In genomic region chr13:31945202-31945978, GRCh38 we compare ENCODE assay signal across 8 cellular contexts.
DNase-seq lines count a peak whose midpoint lies in the region; ATAC-seq and TF ChIP-seq lines count a peak whose summit lies in the region.

No MANE protein-coding gene starts in this region.

- no peaks in the 10 kb centered on the region for H3K36me3 Mint-ChIP-seq in WTC11

- no peaks in the 10 kb centered on the region for H3K27me3 Mint-ChIP-seq in WTC11 (ENCODE audit: low read depth)

- H3K27ac Mint-ChIP-seq in WTC11: peak overlapping the region; percentile 6; the same call in 1 of the 2 replicates

- H3K9me3 ChIP-seq in tibial artery: no peaks in the 10 kb centered on the region

- ATAC-seq in WTC11 (peak; percentile 96), HG02852 (IDR thresholded peaks at IDR 0.05; ENCODE audit: unreplicated experiment) (no peak), GM18870 (IDR thresholded peaks at IDR 0.05; ENCODE audit: unreplicated experiment) (no peak)

- H3K9me3 Mint-ChIP-seq in WTC11: no peaks in the 10 kb centered on the region

- H3K4me3 Mint-ChIP-seq in WTC11: peak overlapping the region; percentile 35

- no peak for TF ChIP-seq CTCF in WTC11 (IDR thresholded peaks at IDR 0.05)
- no peak for TF ChIP-seq CTCF in tibial artery (IDR thresholded peaks at IDR 0.05)

- DNase-seq in DMS153 treated with DMSO at 0.1 percent for 48 hours (lab: John Stamatoyannopoulos, UW; ENCODE audit: unreplicated experiment): peak; percentile 85
- DNase-seq in NCI-H1694 treated with DMSO at 0.1 percent for 48 hours (lab: John Stamatoyannopoulos, UW): peak; percentile 84
- DNase-seq in WTC11 (ENCODE audit: low spot score): no peak
- peak; percentile 55 for DNase-seq in iPS-NIHi11 (ENCODE audit: low spot score)
- DNase-seq in tibial artery: peak; percentile 78 to 85
- no peak for DNase-seq in NAMALWA (ENCODE audit: low spot score)

- H3K4me1 ChIP-seq in tibial artery: peaks cover 0 to 38% (median 11%) of the 10 kb centered on the region in 4 donors

- CTCF ChIA-PET in WTC11 (lab: Charles Lee): interaction anchor here (1.2 to 2.7 kb wide), 2 partner anchors 22 to 35 kb away, joined by 4 to 9 read pairs; no protein-coding TSS in a partner anchor

- intact Hi-C loops in tibial artery (cut with DNase I; ENCODE audit: low total_unique reads): no loop called here

- H3K27me3 ChIP-seq in tibial artery: no peaks in the 10 kb centered on the region

- H3K36me3 ChIP-seq in tibial artery: peaks cover 0 to 11% (median 0%) of the 10 kb centered on the region in 3 donors

- POLR2A ChIA-PET in WTC11 (lab: Charles Lee): interaction anchor here (1.0 kb wide), 1 partner anchor 19 kb away, joined by 3 read pairs; no protein-coding TSS in a partner anchor

- H3K27ac ChIP-seq in tibial artery: peak overlapping the region; percentile 34 to 43

- no peak overlapping the region for H3K4me3 ChIP-seq in tibial artery

- H3K4me1 Mint-ChIP-seq in WTC11: peaks cover 23% of the 10 kb centered on the region

TF ChIP-seq in WTC11, 78 proteins besides CTCF, POLR2A, EP300 and RAD21:
- TF ChIP-seq ZNF671 (CRISPR knock-in tag; IDR thresholded peaks at IDR 0.05) (no peak), FOXK1 (CRISPR knock-in tag; IDR thresholded peaks at IDR 0.05) (no peak), ZNF121 (CRISPR knock-in tag; IDR thresholded peaks at IDR 0.05) (no peak), ZNF423 (CRISPR knock-in tag; IDR thresholded peaks at IDR 0.05) (no peak), ERG (CRISPR knock-in tag; IDR thresholded peaks at IDR 0.05) (no peak), ESRRA (CRISPR knock-in tag; IDR thresholded peaks at IDR 0.05; ENCODE audit: borderline replicate concordance) (no peak), TP53 (CRISPR knock-in tag; IDR thresholded peaks at IDR 0.05) (no peak), ZBTB43 (CRISPR knock-in tag; IDR thresholded peaks at IDR 0.05) (no peak), JAZF1 (CRISPR knock-in tag; IDR thresholded peaks at IDR 0.05) (no peak), MYBL2 (CRISPR knock-in tag; IDR thresholded peaks at IDR 0.05) (no peak), NFATC4 (CRISPR knock-in tag; IDR thresholded peaks at IDR 0.05) (no peak)
- TF ChIP-seq, protein P1, sequence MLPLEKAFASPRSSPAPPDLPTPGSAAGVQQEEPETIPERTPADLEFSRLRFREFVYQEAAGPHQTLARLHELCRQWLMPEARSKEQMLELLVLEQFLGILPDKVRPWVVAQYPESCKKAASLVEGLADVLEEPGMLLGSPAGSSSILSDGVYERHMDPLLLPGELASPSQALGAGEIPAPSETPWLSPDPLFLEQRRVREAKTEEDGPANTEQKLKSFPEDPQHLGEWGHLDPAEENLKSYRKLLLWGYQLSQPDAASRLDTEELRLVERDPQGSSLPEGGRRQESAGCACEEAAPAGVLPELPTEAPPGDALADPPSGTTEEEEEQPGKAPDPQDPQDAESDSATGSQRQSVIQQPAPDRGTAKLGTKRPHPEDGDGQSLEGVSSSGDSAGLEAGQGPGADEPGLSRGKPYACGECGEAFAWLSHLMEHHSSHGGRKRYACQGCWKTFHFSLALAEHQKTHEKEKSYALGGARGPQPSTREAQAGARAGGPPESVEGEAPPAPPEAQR (CRISPR knock-in tag; IDR thresholded peaks at IDR 0.05): no peak
- TF ChIP-seq, protein P2, sequence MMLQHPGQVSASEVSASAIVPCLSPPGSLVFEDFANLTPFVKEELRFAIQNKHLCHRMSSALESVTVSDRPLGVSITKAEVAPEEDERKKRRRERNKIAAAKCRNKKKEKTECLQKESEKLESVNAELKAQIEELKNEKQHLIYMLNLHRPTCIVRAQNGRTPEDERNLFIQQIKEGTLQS (CRISPR knock-in tag; conservative IDR thresholded peaks at IDR 0.05): no peak
- TF ChIP-seq, protein P3, sequence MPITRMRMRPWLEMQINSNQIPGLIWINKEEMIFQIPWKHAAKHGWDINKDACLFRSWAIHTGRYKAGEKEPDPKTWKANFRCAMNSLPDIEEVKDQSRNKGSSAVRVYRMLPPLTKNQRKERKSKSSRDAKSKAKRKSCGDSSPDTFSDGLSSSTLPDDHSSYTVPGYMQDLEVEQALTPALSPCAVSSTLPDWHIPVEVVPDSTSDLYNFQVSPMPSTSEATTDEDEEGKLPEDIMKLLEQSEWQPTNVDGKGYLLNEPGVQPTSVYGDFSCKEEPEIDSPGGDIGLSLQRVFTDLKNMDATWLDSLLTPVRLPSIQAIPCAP (CRISPR knock-in tag; IDR thresholded peaks at IDR 0.05): no peak
- TF ChIP-seq, protein P4, sequence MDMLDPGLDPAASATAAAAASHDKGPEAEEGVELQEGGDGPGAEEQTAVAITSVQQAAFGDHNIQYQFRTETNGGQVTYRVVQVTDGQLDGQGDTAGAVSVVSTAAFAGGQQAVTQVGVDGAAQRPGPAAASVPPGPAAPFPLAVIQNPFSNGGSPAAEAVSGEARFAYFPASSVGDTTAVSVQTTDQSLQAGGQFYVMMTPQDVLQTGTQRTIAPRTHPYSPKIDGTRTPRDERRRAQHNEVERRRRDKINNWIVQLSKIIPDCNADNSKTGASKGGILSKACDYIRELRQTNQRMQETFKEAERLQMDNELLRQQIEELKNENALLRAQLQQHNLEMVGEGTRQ (CRISPR knock-in tag; IDR thresholded peaks at IDR 0.05): no peak

Comparison
In these comparisons a context has a peak if more than half of its experiments do, and no peak if none do; other contexts are left out.
1. DNase-seq: peak in DMS153 treated with DMSO at 0.1 percent for 48 hours (single experiment), NCI-H1694 treated with DMSO at 0.1 percent for 48 hours (single experiment), iPS-NIHi11 (single experiment) and tibial artery (2 of 2); none in WTC11 (single experiment) and NAMALWA (single experiment).